2 cellular contexts compared by ENCODE assay signal in genomic region chr1:8892026-8892425, GRCh38.
TF ChIP-seq lines count a peak whose summit lies in the region.

No MANE protein-coding gene starts in this region.

TF ChIP-seq in IMR-90, 13 proteins besides CTCF, POLR2A, EP300 and RAD21:
- no peak for TF ChIP-seq NFE2L2 (IDR thresholded peaks at IDR 0.05; ENCODE audit: low read depth, low read length)
- no peak for TF ChIP-seq RCOR1 (IDR thresholded peaks at IDR 0.05; ENCODE audit: insufficient replicate concordance, low read length)
- no peak for TF ChIP-seq CHD1 (IDR thresholded peaks at IDR 0.05; ENCODE audit: low read depth, low read length)
- TF ChIP-seq USF2 (IDR thresholded peaks at IDR 0.05; ENCODE audit: low read depth, low read length): no peak
- TF ChIP-seq MAFK (IDR thresholded peaks at IDR 0.05; ENCODE audit: low read depth, low read length): no peak
- TF ChIP-seq MAZ (IDR thresholded peaks at IDR 0.05; ENCODE audit: borderline replicate concordance, low read depth, low read length): no peak

TF ChIP-seq in K562, 482 proteins besides CTCF, POLR2A, EP300 and RAD21:
- 0 out of 2 replicates have a peak, but pooled peaks have one; percentile 18 for TF ChIP-seq MECOM (CRISPR knock-in tag; IDR thresholded peaks at IDR 0.05)
- TF ChIP-seq BRCA1 (IDR thresholded peaks at IDR 0.05): no peak
- no peak for TF ChIP-seq BRCA1 (CRISPR knock-in tag; IDR thresholded peaks at IDR 0.05)
TF ChIP-seq in K562: peak in this region for 1.
